Comparison of ENCODE assay signal across 1 cellular context in genomic region chr9:36969216-36969771, GRCh38.
TF ChIP-seq lines count a peak whose summit lies in the region.

No MANE protein-coding gene starts in this region.

TF ChIP-seq in HepG2, 621 proteins besides CTCF, POLR2A, EP300 and RAD21 (continued from another document):
- TF ChIP-seq HINFP (CRISPR knock-in tag; IDR thresholded peaks at IDR 0.05; ENCODE audit: low read depth): no peak
- no peak for TF ChIP-seq ZNF264 (CRISPR knock-in tag; IDR thresholded peaks at IDR 0.05)
- TF ChIP-seq NONO (IDR thresholded peaks at IDR 0.05): no peak
- TF ChIP-seq NONO (CRISPR knock-in tag; conservative IDR thresholded peaks at IDR 0.05): no peak
- peak; percentile 96 for TF ChIP-seq ZBTB7A (CRISPR knock-in tag; IDR thresholded peaks at IDR 0.05)
- no peak for TF ChIP-seq TEAD2 (CRISPR knock-in tag; IDR thresholded peaks at IDR 0.05)
